In genomic region chr3:143120716-143121239, GRCh38 we compare ENCODE assay signal across 8 cellular contexts. TPM values are rescaled to one million over a fixed set of nuclear protein-coding genes. Genes with fewer than 3 reads are reported as not detected.
DNase-seq lines count a peak whose midpoint lies in the region; ATAC-seq, FAIRE-seq and TF ChIP-seq lines count a peak whose summit lies in the region.

No MANE protein-coding gene starts in this region.

- no peaks in the 10 kb centered on the region for H3K9me3 ChIP-seq in CD4-positive, alpha-beta memory T cell (ENCODE audit: control insufficient read depth in 1 of 2, low read length in 2 of 2)
- H3K9me3 ChIP-seq in HUES6 (ENCODE audit: control insufficient read depth, insufficient read depth, low read depth, low read length) (no peaks in the 10 kb centered on the region), neutrophil (no peaks in the 10 kb centered on the region)

- peak overlapping the region in 1 of 2 donors; percentile 68 for H3K4me3 ChIP-seq in CD4-positive, alpha-beta memory T cell (ENCODE audit: low read length in 2 of 2)
- peak overlapping the region; percentile 96 for H3K4me3 ChIP-seq in HUES6 (ENCODE audit: low read depth, low read length)
- peak overlapping the region; percentile 79 to 91 for H3K4me3 ChIP-seq in neutrophil (ENCODE audit: low read depth in 1 of 2, low read length in 1 of 2)

- CTCF ChIA-PET in CD4-positive, alpha-beta memory T cell (lab: Charles Lee; ENCODE audit: partially characterized antibody), result interaction anchor here (0.7 to 1.7 kb wide), 6 partner anchors 8 to 553 kb away, joined by 3 to 7 read pairs (median 4); no protein-coding TSS in a partner anchor
- CTCF ChIA-PET in activated CD8-positive, alpha-beta T cell treated with anti-CD3 and anti-CD28 coated beads for 36 hours (lab: Charles Lee), result interaction anchor here (0.6 to 2.5 kb wide), 44 partner anchors 10 to 629 kb away, joined by 3 to 23 read pairs (median 3); no protein-coding TSS in a partner anchor

- H3K4me1 Mint-ChIP-seq in CD4-positive, alpha-beta memory T cell, result peaks cover 19 to 36% (median 23%) of the 10 kb centered on the region in 4 donors
- peaks cover 40% of the 10 kb centered on the region for H3K4me1 Mint-ChIP-seq in activated CD8-positive, alpha-beta T cell treated with anti-CD3 and anti-CD28 coated beads for 36 hours (ENCODE audit: low read depth)

- peak; percentile 28 for ATAC-seq in GM19397 (IDR thresholded peaks at IDR 0.05; ENCODE audit: unreplicated experiment)
- peak; percentile 32 for ATAC-seq in activated CD8-positive, alpha-beta T cell treated with anti-CD3 and anti-CD28 coated beads for 36 hours

- intact Hi-C loops in CD4-positive, alpha-beta memory T cell (cut with micrococcal nuclease), result loop anchor here (1.0 to 2.0 kb wide), 3 partner anchors 50 to 643 kb away; no protein-coding TSS in a partner anchor
- intact Hi-C loops in activated CD8-positive, alpha-beta T cell treated with anti-CD3 and anti-CD28 coated beads for 36 hours (cut with micrococcal nuclease), result loop anchor here (2.0 to 10.0 kb wide), 5 partner anchors 52 to 554 kb away; no protein-coding TSS in a partner anchor

- H3K27me3 ChIP-seq in CD4-positive, alpha-beta memory T cell (ENCODE audit: insufficient read depth, low read length), result no peaks in the 10 kb centered on the region
- H3K27me3 ChIP-seq in HUES6 (ENCODE audit: control insufficient read depth, insufficient read depth, low read length) (peaks cover 18% of the 10 kb centered on the region), neutrophil (peaks cover 98% of the 10 kb centered on the region)

- DNase-seq in CD4-positive, alpha-beta memory T cell, result peak in 4 of 5 donors; percentile 38 to 49 (median 44)
- DNase-seq in activated CD8-positive, alpha-beta T cell treated with anti-CD3 and anti-CD28 coated beads for 36 hours, result peak; percentile 56
- DNase-seq in fibroblast of gingiva (ENCODE audit: low read depth) (peak; percentile 36), HTR-8/SVneo (ENCODE audit: insufficient read length, low spot score) (no peak), NCI-H2227 treated with DMSO at 0.1 percent for 48 hours (lab: John Stamatoyannopoulos, UW) (no peak)

- peaks cover 0 to 1% (median 0%) of the 10 kb centered on the region in 8 donors for H3K9me3 Mint-ChIP-seq in CD4-positive, alpha-beta memory T cell
- H3K9me3 Mint-ChIP-seq in activated CD8-positive, alpha-beta T cell treated with anti-CD3 and anti-CD28 coated beads for 36 hours, result no peaks in the 10 kb centered on the region

- H3K4me3 Mint-ChIP-seq in CD4-positive, alpha-beta memory T cell, result peak overlapping the region in 7 of 8 donors; percentile 55 to 82 (median 75)
- peak overlapping the region; percentile 67 for H3K4me3 Mint-ChIP-seq in activated CD8-positive, alpha-beta T cell treated with anti-CD3 and anti-CD28 coated beads for 36 hours

- no peak for FAIRE-seq in HTR-8/SVneo (lab: Jason Lieb, UNC)

- peaks cover 0 to 3% of the 10 kb centered on the region in 2 donors for H3K36me3 Mint-ChIP-seq in CD4-positive, alpha-beta memory T cell
- peaks cover 4% of the 10 kb centered on the region for H3K36me3 Mint-ChIP-seq in activated CD8-positive, alpha-beta T cell treated with anti-CD3 and anti-CD28 coated beads for 36 hours (ENCODE audit: low read depth)

- H3K27ac Mint-ChIP-seq in CD4-positive, alpha-beta memory T cell, result peak overlapping the region in 1 of 7 donors; percentile 52
- no peak overlapping the region for H3K27ac Mint-ChIP-seq in activated CD8-positive, alpha-beta T cell treated with anti-CD3 and anti-CD28 coated beads for 36 hours

- H3K9ac ChIP-seq in HUES6 (ENCODE audit: low read length), result peak overlapping the region; percentile 92

- H3K4me1 ChIP-seq in CD4-positive, alpha-beta memory T cell (ENCODE audit: insufficient read depth, low read length), result peaks cover 19% of the 10 kb centered on the region
- H3K4me1 ChIP-seq in HUES6 (ENCODE audit: control insufficient read depth, insufficient read depth, low read length), result peaks cover 21% of the 10 kb centered on the region
- H3K4me1 ChIP-seq in neutrophil (ENCODE audit: control insufficient read depth in 1 of 2, insufficient read depth in 1 of 2, low read depth in 1 of 2, low read length in 1 of 2), result peaks cover 36 to 40% of the 10 kb centered on the region in 2 experiments

- POLR2A ChIA-PET in CD4-positive, alpha-beta memory T cell (lab: Charles Lee; ENCODE audit: partially characterized antibody), result interaction anchor here (0.9 to 2.8 kb wide), 4 partner anchors 50 to 631 kb away, joined by 3 to 9 read pairs (median 4); partner anchors contain the start of gene U2SURP
- POLR2A ChIA-PET in activated CD8-positive, alpha-beta T cell treated with anti-CD3 and anti-CD28 coated beads for 36 hours (lab: Charles Lee), result interaction anchor here (0.9 to 1.6 kb wide), 3 partner anchors 46 to 84 kb away, joined by 3 to 5 read pairs (median 4); no protein-coding TSS in a partner anchor

- no peaks in the 10 kb centered on the region for H3K36me3 ChIP-seq in CD4-positive, alpha-beta memory T cell (ENCODE audit: insufficient read depth, low read length)
- H3K36me3 ChIP-seq in HUES6 (ENCODE audit: control insufficient read depth, insufficient read depth, low read length) (peaks cover 13% of the 10 kb centered on the region), neutrophil (peaks cover 7% of the 10 kb centered on the region)

- no peak for TF ChIP-seq CTCF in activated CD8-positive, alpha-beta T cell treated with anti-CD3 and anti-CD28 coated beads for 36 hours (IDR thresholded peaks at IDR 0.05)
- no peak for TF ChIP-seq CTCF in neutrophil (IDR thresholded peaks at IDR 0.05)

- H3K27me3 Mint-ChIP-seq in CD4-positive, alpha-beta memory T cell, result peaks cover 0 to 14% of the 10 kb centered on the region in 2 donors
- H3K27me3 Mint-ChIP-seq in activated CD8-positive, alpha-beta T cell treated with anti-CD3 and anti-CD28 coated beads for 36 hours, result peaks cover 5% of the 10 kb centered on the region

- H3K27ac ChIP-seq in CD4-positive, alpha-beta memory T cell (ENCODE audit: low read depth, low read length), result no peak overlapping the region
- H3K27ac ChIP-seq in HUES6 (ENCODE audit: low read depth, low read length), result peak overlapping the region; percentile 64; the same call in 1 of the 2 replicates
- peak overlapping the region; percentile 58 for H3K27ac ChIP-seq in neutrophil

RNA-seq across cellular contexts. Expression of gene CHST2, which starts 1.2 kb away (rescaled TPM):
- 1 to 10 TPM; 1.1 TPM for total RNA-seq in CD4-positive, alpha-beta memory T cell
- 1 to 10 TPM in 1 of 2 donors, under 1 TPM in 1; 0.71 to 2.9 TPM for polyA plus RNA-seq in CD4-positive, alpha-beta memory T cell
- 1 to 10 TPM; 6.0 to 6.9 TPM for total RNA-seq in activated CD8-positive, alpha-beta T cell treated with anti-CD3 and anti-CD28 coated beads for 36 hours

Comparison
In these comparisons a context has a peak if more than half of its experiments do, and no peak if none do; other contexts are left out.
1. DNase-seq: peak in CD4-positive, alpha-beta memory T cell (4 of 5), activated CD8-positive, alpha-beta T cell treated with anti-CD3 and anti-CD28 coated beads for 36 hours (single experiment) and fibroblast of gingiva (single experiment); none in HTR-8/SVneo (single experiment) and NCI-H2227 treated with DMSO at 0.1 percent for 48 hours (single experiment).